ENCODE assay signal across 1 cellular context in genomic region chr3:4533489-4534443, GRCh38.
TF ChIP-seq lines count a peak whose summit lies in the region.

No MANE protein-coding gene starts in this region.

TF ChIP-seq in K562, 482 proteins besides CTCF, POLR2A, EP300 and RAD21 (continued from another document and continues in another):
- TF ChIP-seq HDGF (IDR thresholded peaks at IDR 0.05) (0 out of 2 replicates have a peak, but pooled peaks have one; percentile 7), SETDB1 (IDR thresholded peaks at IDR 0.05; ENCODE audit: low read length) (no peak), ZNF766 (CRISPR knock-in tag; conservative IDR thresholded peaks at IDR 0.05) (peak; percentile 98), FOXJ2 (tag; IDR thresholded peaks at IDR 0.05) (peak; percentile 79; the same call in 1 of the 2 replicates), RB1 (IDR thresholded peaks at IDR 0.05; ENCODE audit: low read depth) (peak; percentile 22; the same call in 1 of the 2 replicates), HINFP (tag; conservative IDR thresholded peaks at IDR 0.05; ENCODE audit: low read depth) (peak; percentile 58; the same call in 1 of the 2 replicates), SREBF1 (IDR thresholded peaks at IDR 0.05; ENCODE audit: borderline replicate concordance, low read depth, low read length) (no peak), DMBX1 (CRISPR knock-in tag; IDR thresholded peaks at IDR 0.05; ENCODE audit: borderline replicate concordance) (peak; percentile 80; the same call in 1 of the 2 replicates), PHB2 (IDR thresholded peaks at IDR 0.05; ENCODE audit: low read depth) (peak; percentile 87), CBFA2T2 (conservative IDR thresholded peaks at IDR 0.05) (peak; percentile 92), UBTF (IDR thresholded peaks at IDR 0.05; ENCODE audit: borderline replicate concordance in 1 of 2, low read depth in 2 of 2, low read length in 2 of 2) (peak in 1 of 2 experiments; percentile 34; a peak in 1 of 4 replicates), ILK (tag; IDR thresholded peaks at IDR 0.05; ENCODE audit: borderline replicate concordance, low read depth) (0 out of 2 replicates have a peak, but pooled peaks have one; percentile 32), CEBPB (tag; IDR thresholded peaks at IDR 0.05) (peak; percentile 74), ZNF644 (tag; IDR thresholded peaks at IDR 0.05; ENCODE audit: low read depth) (peak; percentile 82), KLF16 (IDR thresholded peaks at IDR 0.05) (peak; percentile 93), FOSL1 (tag; conservative IDR thresholded peaks at IDR 0.05) (peak; percentile 63), ZKSCAN1 (IDR thresholded peaks at IDR 0.05; ENCODE audit: low read depth, low read length) (no peak), TEAD1 (CRISPR knock-in tag; IDR thresholded peaks at IDR 0.05) (peak; percentile 93 to 95), ZEB2 (IDR thresholded peaks at IDR 0.05) (peak; percentile 66), MNT (conservative IDR thresholded peaks at IDR 0.05) (peak; percentile 56 to 67; a peak in 3 of 4 replicates), RBBP5 (IDR thresholded peaks at IDR 0.05; ENCODE audit: borderline replicate concordance, insufficient read depth, low read length, poor library complexity, severe bottlenecking) (peak; percentile 63), CC2D1A (IDR thresholded peaks at IDR 0.05) (peak; percentile 71; the same call in 1 of the 2 replicates), STAT5A (IDR thresholded peaks at IDR 0.05; ENCODE audit: borderline replicate concordance, low read length) (peak; percentile 91), PHB (CRISPR knock-in tag; IDR thresholded peaks at IDR 0.05) (no peak), PML (IDR thresholded peaks at IDR 0.05; ENCODE audit: low read length) (peak; percentile 94), ZNF589 (CRISPR knock-in tag; IDR thresholded peaks at IDR 0.05; ENCODE audit: low read depth) (peak; percentile 82), AFF1 (IDR thresholded peaks at IDR 0.05; ENCODE audit: low read depth in 1 of 2, partially characterized antibody in 2 of 2) (peak; percentile 32 to 83), ZNF785 (CRISPR knock-in tag; IDR thresholded peaks at IDR 0.05) (no peak), TAL1 (IDR thresholded peaks at IDR 0.05) (peak; percentile 95), SMC3 (conservative IDR thresholded peaks at IDR 0.05; ENCODE audit: insufficient read depth, low read depth, low read length) (0 out of 2 replicates have a peak, but pooled peaks have one; percentile 21), USF1 (CRISPR knock-in tag; IDR thresholded peaks at IDR 0.05) (no peak), MTA2 (IDR thresholded peaks at IDR 0.05; ENCODE audit: low read depth) (peak; percentile 95), PHF21A (IDR thresholded peaks at IDR 0.05; ENCODE audit: borderline replicate concordance, low read depth) (peak; percentile 32; the same call in 1 of the 2 replicates), SRF (CRISPR knock-in tag; IDR thresholded peaks at IDR 0.05) (peak in 1 of 2 experiments; percentile 25; a peak in 1 of 4 replicates), HDAC1 (IDR thresholded peaks at IDR 0.05) (peak in 1 of 2 experiments; percentile 90; a peak in 2 of 4 replicates), ZBTB43 (CRISPR knock-in tag; IDR thresholded peaks at IDR 0.05) (no peak), NBN (IDR thresholded peaks at IDR 0.05; ENCODE audit: low read depth) (peak; percentile 93), SRSF3 (IDR thresholded peaks at IDR 0.05; ENCODE audit: insufficient read depth, low read length) (no peak), RBM15 (IDR thresholded peaks at IDR 0.05; ENCODE audit: insufficient read depth, low read length) (no peak), TCF3 (CRISPR knock-in tag; IDR thresholded peaks at IDR 0.05) (peak; percentile 98), ZNF232 (CRISPR knock-in tag; IDR thresholded peaks at IDR 0.05) (no peak), RBFOX2 (IDR thresholded peaks at IDR 0.05; ENCODE audit: low read depth, low read length) (peak; percentile 22; the same call in 1 of the 2 replicates), NFYB (IDR thresholded peaks at IDR 0.05; ENCODE audit: extremely low read depth, insufficient read length) (no peak), PTTG1 (tag; IDR thresholded peaks at IDR 0.05; ENCODE audit: low read depth) (0 out of 2 replicates have a peak, but pooled peaks have one; percentile 58), NFE2 (IDR thresholded peaks at IDR 0.05; ENCODE audit: low read depth) (peak; percentile 68; the same call in 1 of the 2 replicates), ELF1 (tag; IDR thresholded peaks at IDR 0.05) (peak; percentile 54), CBX5 (IDR thresholded peaks at IDR 0.05; ENCODE audit: borderline replicate concordance, low read depth) (no peak), MEIS2 (IDR thresholded peaks at IDR 0.05; ENCODE audit: partially characterized antibody) (peak; percentile 99), CXXC5 (CRISPR knock-in tag; IDR thresholded peaks at IDR 0.05) (peak; percentile 79)
- TF ChIP-seq, protein P1, sequence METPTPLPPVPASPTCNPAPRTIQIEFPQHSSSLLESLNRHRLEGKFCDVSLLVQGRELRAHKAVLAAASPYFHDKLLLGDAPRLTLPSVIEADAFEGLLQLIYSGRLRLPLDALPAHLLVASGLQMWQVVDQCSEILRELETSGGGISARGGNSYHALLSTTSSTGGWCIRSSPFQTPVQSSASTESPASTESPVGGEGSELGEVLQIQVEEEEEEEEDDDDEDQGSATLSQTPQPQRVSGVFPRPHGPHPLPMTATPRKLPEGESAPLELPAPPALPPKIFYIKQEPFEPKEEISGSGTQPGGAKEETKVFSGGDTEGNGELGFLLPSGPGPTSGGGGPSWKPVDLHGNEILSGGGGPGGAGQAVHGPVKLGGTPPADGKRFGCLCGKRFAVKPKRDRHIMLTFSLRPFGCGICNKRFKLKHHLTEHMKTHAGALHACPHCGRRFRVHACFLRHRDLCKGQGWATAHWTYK (CRISPR knock-in tag; IDR thresholded peaks at IDR 0.05): 0 out of 2 replicates have a peak, but pooled peaks have one; percentile 17
- TF ChIP-seq, protein P2, sequence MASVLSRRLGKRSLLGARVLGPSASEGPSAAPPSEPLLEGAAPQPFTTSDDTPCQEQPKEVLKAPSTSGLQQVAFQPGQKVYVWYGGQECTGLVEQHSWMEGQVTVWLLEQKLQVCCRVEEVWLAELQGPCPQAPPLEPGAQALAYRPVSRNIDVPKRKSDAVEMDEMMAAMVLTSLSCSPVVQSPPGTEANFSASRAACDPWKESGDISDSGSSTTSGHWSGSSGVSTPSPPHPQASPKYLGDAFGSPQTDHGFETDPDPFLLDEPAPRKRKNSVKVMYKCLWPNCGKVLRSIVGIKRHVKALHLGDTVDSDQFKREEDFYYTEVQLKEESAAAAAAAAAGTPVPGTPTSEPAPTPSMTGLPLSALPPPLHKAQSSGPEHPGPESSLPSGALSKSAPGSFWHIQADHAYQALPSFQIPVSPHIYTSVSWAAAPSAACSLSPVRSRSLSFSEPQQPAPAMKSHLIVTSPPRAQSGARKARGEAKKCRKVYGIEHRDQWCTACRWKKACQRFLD (CRISPR knock-in tag; IDR thresholded peaks at IDR 0.05): peak; percentile 92
- TF ChIP-seq, protein P3, sequence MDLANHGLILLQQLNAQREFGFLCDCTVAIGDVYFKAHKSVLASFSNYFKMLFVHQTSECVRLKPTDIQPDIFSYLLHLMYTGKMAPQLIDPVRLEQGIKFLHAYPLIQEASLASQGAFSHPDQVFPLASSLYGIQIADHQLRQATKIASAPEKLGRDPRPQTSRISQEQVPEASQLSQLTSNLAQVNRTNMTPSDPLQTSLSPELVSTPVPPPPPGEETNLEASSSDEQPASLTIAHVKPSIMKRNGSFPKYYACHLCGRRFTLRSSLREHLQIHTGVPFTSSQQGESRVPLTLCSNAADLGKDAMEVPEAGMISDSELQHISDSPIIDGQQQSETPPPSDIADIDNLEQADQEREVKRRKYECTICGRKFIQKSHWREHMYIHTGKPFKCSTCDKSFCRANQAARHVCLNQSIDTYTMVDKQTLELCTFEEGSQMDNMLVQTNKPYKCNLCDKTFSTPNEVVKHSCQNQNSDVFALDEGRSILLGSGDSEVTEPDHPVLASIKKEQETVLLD (IDR thresholded peaks at IDR 0.05): peak; percentile 86; the same call in 1 of the 2 replicates
